ENCODE assay signal across 18 cellular contexts in the genomic region with DNA sequence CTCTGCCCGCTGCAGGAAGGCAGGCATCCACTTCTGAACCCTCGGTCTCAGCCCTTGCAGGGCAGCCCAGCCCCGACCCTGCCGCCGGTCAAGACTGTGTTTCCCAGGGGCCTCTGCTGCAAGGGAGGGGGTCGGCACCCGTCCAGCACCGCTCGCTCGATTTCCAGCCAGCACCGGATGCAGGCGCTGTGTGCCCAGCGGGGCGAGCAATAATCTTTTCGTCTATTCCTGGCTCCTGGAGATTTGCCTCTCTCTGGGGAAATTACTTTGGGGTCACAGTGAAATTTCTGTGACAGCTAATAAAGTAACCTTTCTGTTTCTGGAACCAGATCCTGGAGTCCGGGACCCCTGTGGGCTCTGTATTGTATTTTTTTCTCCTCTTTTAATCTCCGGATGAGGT.
DNase-seq lines count a peak whose midpoint lies in the region; ATAC-seq and TF ChIP-seq lines count a peak whose summit lies in the region.
"Had no signal": no experiment of that assay in that cellular context is flagged by ENCODE, and none has a peak within 500 bp of the region (broad histone marks: within the 10 kb centered on the region; RNA-seq: fewer than 3 reads in every experiment).

No MANE protein-coding gene starts in this region.

- H3K4me1 ChIP-seq in Karpas-422 (ENCODE audit: low read length) (peaks cover 10% of the 10 kb centered on the region), left lung (no peaks in the 10 kb centered on the region)
- H3K4me1 ChIP-seq: tibial nerve had no signal

- no peaks in the 10 kb centered on the region for H3K79me2 ChIP-seq in Karpas-422 (ENCODE audit: low read length)

- intact Hi-C loops in left lung (cut with DNase I), result no loop called here

- H3K9ac ChIP-seq in Karpas-422 (ENCODE audit: low read length), result no peak overlapping the region

- H3K27ac ChIP-seq in Karpas-422 (ENCODE audit: low read length), result no peak overlapping the region
- no peak overlapping the region for H3K27ac ChIP-seq in left lung
- H3K27ac ChIP-seq: right lobe of liver, tibial nerve had no signal

- peak; percentile 52 for ATAC-seq in left lung
- ATAC-seq in HG02588 (IDR thresholded peaks at IDR 0.05; ENCODE audit: unreplicated experiment), result no peak
- ATAC-seq in HG02642 (IDR thresholded peaks at IDR 0.05; ENCODE audit: poor library complexity, unreplicated experiment), result no peak
- ATAC-seq: natural killer cell treated with Interleukin-12 subunit alpha and Interleukin-12 subunit beta and Interleukin-15 and Interleukin-18, amount 100 ng/mL, for 72 hours; Panc1 had no signal

- H3K36me3 ChIP-seq in Karpas-422 (ENCODE audit: insufficient read depth, low read length), result no peaks in the 10 kb centered on the region
- H3K36me3 ChIP-seq in left lung, result no peaks in the 10 kb centered on the region
- H3K36me3 ChIP-seq: right lobe of liver, tibial nerve had no signal

- H3K9me3 ChIP-seq in Karpas-422 (ENCODE audit: low read length), result no peaks in the 10 kb centered on the region
- H3K9me3 ChIP-seq in left lung, result no peaks in the 10 kb centered on the region
- H3K9me3 ChIP-seq: right lobe of liver had no signal

- H2AFZ ChIP-seq in Karpas-422 (ENCODE audit: low read length), result no peak overlapping the region

- peak overlapping the region; percentile 32 for H3K4me2 ChIP-seq in Karpas-422 (ENCODE audit: low read depth, low read length, poor library complexity, severe bottlenecking)

- H3K4me3 ChIP-seq in Karpas-422 (ENCODE audit: low read length) (no peak overlapping the region), left lung (no peak overlapping the region)
- H3K4me3 ChIP-seq: right lobe of liver, tibial nerve had no signal

- no peak for DNase-seq in Karpas-422
- DNase-seq in ecto neural progenitor cell (ENCODE audit: low spot score), result peak; percentile 49
- no peak for DNase-seq in left lung
- peak; percentile 5 for DNase-seq in stimulated activated CD8-positive, alpha-beta memory T cell treated with anti-CD3 and anti-CD28 coated beads, Interleukin-4, amount 100 ng/mL, for 48 hours
- DNase-seq in COLO668 (lab: John Stamatoyannopoulos, UW; ENCODE audit: unreplicated experiment), result no peak
- no peak for DNase-seq in MV-4-11 (lab: John Stamatoyannopoulos, UW)
- DNase-seq: activated CD4-positive, alpha-beta T cell treated with anti-CD3 and anti-CD28 coated beads, Interleukin-2, amount 50 U/mL, for 1 hour; activated naive CD8-positive, alpha-beta T cell treated with anti-CD3 and anti-CD28 coated beads, Interleukin-2, amount 10 ng/mL, durations not matched to agents 7 days and 5 days; central memory CD4-positive, alpha-beta T cell; mammary epithelial cell; NCI-H774; stimulated activated CD4-positive, alpha-beta T cell treated with anti-CD3 and anti-CD28 coated beads, Interleukin-2, amount 100 ng/mL, for 48 hours had no signal

- H3K27me3 ChIP-seq in Karpas-422 (ENCODE audit: low read length), result no peaks in the 10 kb centered on the region
- no peaks in the 10 kb centered on the region for H3K27me3 ChIP-seq in left lung
- H3K27me3 ChIP-seq: right lobe of liver, tibial nerve had no signal

- no peak for TF ChIP-seq CTCF in left lung (IDR thresholded peaks at IDR 0.05)

- H3K9me2 ChIP-seq in Karpas-422 (replicated peaks; ENCODE audit: insufficient read depth, low read length), result no peaks in the 10 kb centered on the region

- H4K20me1 ChIP-seq in Karpas-422 (ENCODE audit: insufficient read depth, low read depth, low read length), result no peaks in the 10 kb centered on the region

Comparison
In these comparisons a context has a peak if more than half of its experiments do, and no peak if none do; other contexts are left out.
1. DNase-seq: peak in ecto neural progenitor cell (single experiment) and stimulated activated CD8-positive, alpha-beta memory T cell treated with anti-CD3 and anti-CD28 coated beads, Interleukin-4, amount 100 ng/mL, for 48 hours (single experiment); none in Karpas-422 (single experiment), left lung (0 of 2), COLO668 (single experiment) and MV-4-11 (single experiment).